Comparison of ENCODE assay signal across 2 cellular contexts in genomic region chr1:36349839-36350238, GRCh38.
TF ChIP-seq lines count a peak whose summit lies in the region.

No MANE protein-coding gene starts in this region.

TF ChIP-seq in GM12878, 131 proteins besides CTCF, POLR2A, EP300 and RAD21:
- TF ChIP-seq EGR1 (IDR thresholded peaks at IDR 0.05; ENCODE audit: borderline replicate concordance in 1 of 2, low read depth in 2 of 2, low read length in 2 of 2) (no peak), WRNIP1 (IDR thresholded peaks at IDR 0.05; ENCODE audit: borderline replicate concordance, low read depth, low read length) (no peak), ZNF217 (IDR thresholded peaks at IDR 0.05) (no peak), ZBTB11 (CRISPR knock-in tag; IDR thresholded peaks at IDR 0.05) (no peak), BHLHE40 (IDR thresholded peaks at IDR 0.05; ENCODE audit: borderline replicate concordance in 1 of 2, low read depth in 2 of 2, low read length in 1 of 2) (no peak), NBN (IDR thresholded peaks at IDR 0.05) (no peak), IKZF1 (conservative IDR thresholded peaks at IDR 0.05) (no peak), RFX5 (IDR thresholded peaks at IDR 0.05; ENCODE audit: low read depth, low read length) (no peak)

TF ChIP-seq in GM23338, 12 proteins besides CTCF, POLR2A, EP300 and RAD21:
- TF ChIP-seq EZH2 (IDR thresholded peaks at IDR 0.05; ENCODE audit: low read depth, unreplicated experiment), result no peak
- no peak for TF ChIP-seq ZNF462 (CRISPR knock-in tag; IDR thresholded peaks at IDR 0.05)
- no peak for TF ChIP-seq JUNB (IDR thresholded peaks at IDR 0.05; ENCODE audit: unreplicated experiment)
- TF ChIP-seq REST (IDR thresholded peaks at IDR 0.05; ENCODE audit: unreplicated experiment), result no peak
- TF ChIP-seq STAT1 (IDR thresholded peaks at IDR 0.05; ENCODE audit: unreplicated experiment), result no peak
- TF ChIP-seq POLR2AphosphoS5 (IDR thresholded peaks at IDR 0.05; ENCODE audit: low read depth), result no peak
- TF ChIP-seq ZNF114 (CRISPR knock-in tag; IDR thresholded peaks at IDR 0.05), result no peak
- no peak for TF ChIP-seq CREB1 (CRISPR knock-in tag; IDR thresholded peaks at IDR 0.05; ENCODE audit: low read depth)
- no peak for TF ChIP-seq ZNF331 (CRISPR knock-in tag; IDR thresholded peaks at IDR 0.05; ENCODE audit: low read depth)
